In the genomic region with DNA sequence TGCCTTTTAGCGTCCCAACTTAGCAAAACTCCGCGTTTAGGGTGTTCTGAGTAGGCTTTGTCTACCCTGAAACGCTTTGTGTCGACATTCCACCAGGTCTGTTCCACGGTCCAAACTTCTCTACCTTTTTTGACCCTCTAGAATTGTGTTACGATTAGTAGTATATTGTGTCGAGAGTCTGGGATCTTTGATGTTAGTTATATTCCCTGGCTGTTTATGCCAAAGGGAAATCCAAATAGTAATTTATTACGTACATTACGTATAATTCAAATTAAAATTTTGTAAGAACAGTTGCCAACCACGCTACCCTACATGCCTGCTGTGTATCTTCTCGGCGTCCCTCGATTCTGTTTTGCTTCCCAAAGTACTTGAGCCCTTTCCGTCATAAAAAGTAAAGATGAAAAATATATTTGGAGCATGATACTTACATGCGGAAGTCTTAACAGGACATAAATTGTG, we compare ENCODE assay signal across 8 cellular contexts. TPM values are rescaled to one million over a fixed set of nuclear protein-coding genes. Genes with fewer than 3 reads are reported as not detected.
A peak's percentile ranks its signal among the peaks of the same experiment; 100 is the strongest.
DNase-seq lines count a peak whose midpoint lies in the region; ATAC-seq and TF ChIP-seq lines count a peak whose summit lies in the region.

No MANE protein-coding gene starts in this region.

- peak overlapping the region; percentile 94 to 97 for H3K27ac Mint-ChIP-seq in natural killer cell

- peaks cover 40% of the 10 kb centered on the region for H3K79me2 ChIP-seq in GM23248 (ENCODE audit: insufficient read depth)

- peak overlapping the region; percentile 97 for H2AFZ ChIP-seq in GM23248

- peaks cover 19% of the 10 kb centered on the region; the same call in 1 of the 2 replicates for H3F3A ChIP-seq in GM23248 (ENCODE audit: insufficient read depth)

- peak overlapping the region; percentile 95 for H3K4me3 Mint-ChIP-seq in natural killer cell

- peaks cover 6 to 19% of the 10 kb centered on the region in 2 donors for H3K27me3 Mint-ChIP-seq in natural killer cell (ENCODE audit: low read depth in 2 of 2)

- H3K27ac ChIP-seq in GM23248 (peak overlapping the region; percentile 95), Panc1 (ENCODE audit: low read length) (peak overlapping the region; percentile 94)
- peak overlapping the region; percentile 95 for H3K27ac ChIP-seq in effector memory CD4-positive, alpha-beta T cell (ENCODE audit: insufficient read depth, low read length, poor library complexity, severe bottlenecking)

- POLR2A ChIA-PET in Panc1 (lab: Charles Lee) = interaction anchor here (0.7 kb wide), 1 partner anchor 39 kb away, joined by 10 read pairs; no protein-coding TSS in a partner anchor

- H3K36me3 ChIP-seq in GM23248 (ENCODE audit: low read depth) = no peaks in the 10 kb centered on the region
- H3K36me3 ChIP-seq in Panc1 (ENCODE audit: control insufficient read depth, insufficient read depth, low read length) = peaks cover under 1% of the 10 kb centered on the region
- H3K36me3 ChIP-seq in effector memory CD4-positive, alpha-beta T cell (ENCODE audit: control insufficient read depth, insufficient read depth, low read length) = no peaks in the 10 kb centered on the region

- no peak for TF ChIP-seq CTCF in Panc1 (IDR thresholded peaks at IDR 0.05)
- no peak for TF ChIP-seq CTCF in natural killer cell (IDR thresholded peaks at IDR 0.05)

- H4K20me1 ChIP-seq in GM23248 (ENCODE audit: insufficient read depth) = no peaks in the 10 kb centered on the region

- H3K27me3 ChIP-seq in GM23248 (replicated peaks; ENCODE audit: insufficient read depth) = no peaks in the 10 kb centered on the region
- H3K27me3 ChIP-seq in Panc1 (ENCODE audit: control insufficient read depth, insufficient read depth, low read length) = no peaks in the 10 kb centered on the region
- no peaks in the 10 kb centered on the region for H3K27me3 ChIP-seq in effector memory CD4-positive, alpha-beta T cell (replicated peaks; ENCODE audit: control insufficient read depth, insufficient read depth, low read length, poor library complexity, severe bottlenecking)

- in situ Hi-C loops in GM23248 (cut with MboI) (no loop called here), Panc1 (cut with HindIII; ENCODE audit: low pct_unique_long_range_greater_than_20kb, low sequenced_read_pairs) (no loop called here), KBM-7 (cut with MboI; ENCODE audit: low pct_unique_long_range_greater_than_20kb, low sequenced_read_pairs) (no loop called here)

- H3K9me3 ChIP-seq in GM23248 (ENCODE audit: low read depth) (no peaks in the 10 kb centered on the region), Panc1 (ENCODE audit: control insufficient read depth, insufficient read depth, low read depth, low read length) (no peaks in the 10 kb centered on the region)
- no peaks in the 10 kb centered on the region for H3K9me3 ChIP-seq in effector memory CD4-positive, alpha-beta T cell (ENCODE audit: control insufficient read depth, low read length)

- CTCF ChIA-PET in Panc1 (lab: Charles Lee) = no interaction called here

- H3K9me3 Mint-ChIP-seq in natural killer cell = no peaks in the 10 kb centered on the region

- peaks cover 29 to 38% of the 10 kb centered on the region in 2 donors for H3K4me1 Mint-ChIP-seq in natural killer cell

- no peaks in the 10 kb centered on the region for H3K9me2 ChIP-seq in GM23248 (ENCODE audit: insufficient read depth)

- intact Hi-C loops in Panc1 (cut with micrococcal nuclease; ENCODE audit: unreplicated experiment) = no loop called here
- intact Hi-C loops in natural killer cell (cut with micrococcal nuclease) = loop anchor here (5.0 kb wide), 6 partner anchors 90 to 675 kb away; partner anchors contain the start of genes PUM2, RHOB and WDR35

- BruUV-seq in Panc1 (replicated peaks; lab: Mats Ljungman, UMichigan) = TSS peak; percentile 99

- H3K4me1 ChIP-seq in GM23248 (ENCODE audit: insufficient read depth) = peaks cover 36% of the 10 kb centered on the region
- peaks cover 32% of the 10 kb centered on the region for H3K4me1 ChIP-seq in Panc1 (ENCODE audit: control insufficient read depth, insufficient read depth, low read length)
- peaks cover 10% of the 10 kb centered on the region for H3K4me1 ChIP-seq in effector memory CD4-positive, alpha-beta T cell (ENCODE audit: control insufficient read depth, insufficient read depth, low read length, poor library complexity, severe bottlenecking)

- H3K4me3 ChIP-seq in GM23248 = peak overlapping the region; percentile 92
- H3K4me3 ChIP-seq in Panc1 (ENCODE audit: low read depth in 2 of 2, low read length in 2 of 2) = peak overlapping the region; percentile 65 to 98
- H3K4me3 ChIP-seq in effector memory CD4-positive, alpha-beta T cell (ENCODE audit: insufficient read depth, low read depth, low read length, poor library complexity, severe bottlenecking) = peak overlapping the region; percentile 87

- no peaks in the 10 kb centered on the region for H3K36me3 Mint-ChIP-seq in natural killer cell

- ATAC-seq in Panc1 = no peak; the same call in 1 of the 2 replicates
- ATAC-seq in natural killer cell = no peak

- H3K9ac ChIP-seq in GM23248 = peak overlapping the region; percentile 99

- DNase-seq in GM23248 (peak; percentile 51), Panc1 (ENCODE audit: low read depth, low spot score) (no peak), natural killer cell (no peak), HK-2 (ENCODE audit: unreplicated experiment) (no peak), GM19240 (ENCODE audit: insufficient read length, low spot score) (no peak), KBM-7 (no peak), HuH-7 (ENCODE audit: low spot score) (no peak)
- no peak for DNase-seq in effector memory CD4-positive, alpha-beta T cell

- 1 to 2% methylated on average over 16 of the region's 16 CpGs for WGBS in GM23248 (ENCODE audit: low coverage in 1 of 2, low lambda C conversion rate in 2 of 2, missing lambda C conversion rate in 2 of 2), 2 experiments

- H3K4me2 ChIP-seq in GM23248 (ENCODE audit: unreplicated experiment) = peak overlapping the region; percentile 99

RNA-seq across cellular contexts. Expression of gene TTC32, which starts 0.5 kb away (rescaled TPM):
- 1.5 TPM in 1 of 2 replicates, not detected in the other for total RNA-seq in GM23248 (2014; rRNA removed; shearing (Covaris generic))
- 6.4 and 6.8 TPM in 2 replicates for polyA plus RNA-seq in GM23248 (2016; fragmentation: Nextera tagmentation; extraction: Ambion mirVana)
- 12.7 TPM for total RNA-seq in Panc1 (2021; ENCODE audit: unreplicated experiment)
- 3.0 TPM for polyA plus RNA-seq in Panc1 (2012; ENCODE audit: insufficient read length)
- 10 to 100 TPM; 30.4 to 45.3 (median 37.2) TPM for total RNA-seq in natural killer cell
